21 cellular contexts compared by ENCODE assay signal in the genomic region with DNA sequence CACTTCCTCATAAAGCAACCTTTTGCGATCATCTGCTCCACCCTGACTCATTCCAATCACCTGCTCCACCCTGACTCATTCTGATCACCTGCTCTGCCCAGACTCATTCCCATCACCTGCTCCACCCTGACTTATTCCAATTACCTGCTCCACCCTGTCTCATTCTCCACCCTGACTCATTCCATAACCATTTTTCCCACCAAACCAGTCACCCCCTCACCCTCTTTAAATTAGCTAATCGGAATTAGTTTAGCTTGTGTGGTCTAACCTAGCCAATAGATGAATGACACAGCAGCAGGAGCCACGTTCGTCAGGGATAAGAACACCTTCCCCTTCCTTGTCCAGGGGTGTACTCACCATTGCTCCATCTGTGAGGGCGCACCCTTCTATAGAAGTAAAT.
"Had no signal": no experiment of that assay in that cellular context is flagged by ENCODE, and none has a peak within 500 bp of the region (broad histone marks: within the 10 kb centered on the region; RNA-seq: fewer than 3 reads in every experiment).

No MANE protein-coding gene starts in this region.

- H3K36me3 Mint-ChIP-seq: natural killer cell had no signal

- DNase-seq: activated CD4-positive, alpha-beta T cell treated with anti-CD3 and anti-CD28 coated beads for 48 hours; activated CD8-positive, alpha-beta memory T cell treated with anti-CD3 and anti-CD28 coated beads, Interleukin-2, amount 10 ng/mL, durations not matched to agents 7 days and 5 days; activated CD8-positive, alpha-beta T cell treated with anti-CD3 and anti-CD28 coated beads for 36 hours; activated effector memory CD4-positive, alpha-beta T cell treated with anti-CD3 and anti-CD28 coated beads, Interleukin-2, amount 50 U/mL, for 16 hours; activated naive CD4-positive, alpha-beta T cell treated with anti-CD3 and anti-CD28 coated beads, Interleukin-2, amount 50 U/mL, for 16 hours; activated T-cell treated with anti-CD3 and anti-CD28 coated beads for 4 hours; anterior cingulate cortex; body of pancreas; effector CD4-positive, alpha-beta T cell; heart left ventricle; left ventricle myocardium inferior; midbrain; natural killer cell; ovary; psoas muscle; stimulated activated CD4-positive, alpha-beta T cell treated with anti-CD3 and anti-CD28 coated beads, Interleukin-12 subunit alpha, Interleukin-12 subunit beta, amount 100 ng/mL, for 4 hours; stimulated activated CD4-positive, alpha-beta T cell treated with anti-CD3 and anti-CD28 coated beads, Interleukin-4, amount 100 ng/mL, for 4 hours; stimulated activated naive CD8-positive, alpha-beta T cell treated with anti-CD3 and anti-CD28 coated beads, Interleukin-15, Interleukin-2, amounts not matched to agents 100 U/mL and 50 U/mL, for 24 hours; T-helper 17 cell had no signal

- H3K27me3 ChIP-seq: body of pancreas, ovary, right atrium auricular region had no signal

- H3K4me1 Mint-ChIP-seq: activated CD8-positive, alpha-beta memory T cell treated with anti-CD3 and anti-CD28 coated beads, Interleukin-2, amount 10 ng/mL, durations not matched to agents 7 days and 5 days; natural killer cell; T-helper 17 cell had no signal

- H3K27ac Mint-ChIP-seq: activated CD8-positive, alpha-beta memory T cell treated with anti-CD3 and anti-CD28 coated beads, Interleukin-2, amount 10 ng/mL, durations not matched to agents 7 days and 5 days; activated CD8-positive, alpha-beta T cell treated with anti-CD3 and anti-CD28 coated beads for 36 hours; dendritic cell treated with granulocyte-macrophage colony-stimulating factor and Interleukin-4, amounts not matched to agents 40 ng/mL and 50 ng/mL, for 4 days; natural killer cell; T-helper 17 cell had no signal

- ATAC-seq: activated CD8-positive, alpha-beta memory T cell treated with anti-CD3 and anti-CD28 coated beads, Interleukin-2, amount 10 ng/mL, durations not matched to agents 7 days and 5 days; activated CD8-positive, alpha-beta T cell treated with anti-CD3 and anti-CD28 coated beads for 36 hours; body of pancreas; heart left ventricle; natural killer cell; psoas muscle; stimulated activated naive CD8-positive, alpha-beta T cell treated with anti-CD3 and anti-CD28 coated beads, Interleukin-15, Interleukin-2, amounts not matched to agents 100 U/mL and 50 U/mL, for 24 hours; T-helper 17 cell had no signal

- H3K27ac ChIP-seq: body of pancreas, heart left ventricle, left ventricle myocardium inferior, ovary, psoas muscle, right atrium auricular region had no signal

- H3K4me3 ChIP-seq: body of pancreas, heart left ventricle, left ventricle myocardium inferior, ovary, psoas muscle, right atrium auricular region had no signal

- H3K27me3 Mint-ChIP-seq: activated CD8-positive, alpha-beta memory T cell treated with anti-CD3 and anti-CD28 coated beads, Interleukin-2, amount 10 ng/mL, durations not matched to agents 7 days and 5 days; activated CD8-positive, alpha-beta T cell treated with anti-CD3 and anti-CD28 coated beads for 36 hours; dendritic cell treated with granulocyte-macrophage colony-stimulating factor and Interleukin-4, amounts not matched to agents 40 ng/mL and 50 ng/mL, for 4 days; T-helper 17 cell had no signal

- H3K36me3 ChIP-seq: heart left ventricle, left ventricle myocardium inferior, ovary, right atrium auricular region had no signal

- H3K4me3 Mint-ChIP-seq: activated CD8-positive, alpha-beta memory T cell treated with anti-CD3 and anti-CD28 coated beads, Interleukin-2, amount 10 ng/mL, durations not matched to agents 7 days and 5 days; activated CD8-positive, alpha-beta T cell treated with anti-CD3 and anti-CD28 coated beads for 36 hours; dendritic cell treated with granulocyte-macrophage colony-stimulating factor and Interleukin-4, amounts not matched to agents 40 ng/mL and 50 ng/mL, for 4 days; natural killer cell; T-helper 17 cell had no signal

- H3K4me1 ChIP-seq: body of pancreas, psoas muscle had no signal

- H3K9me3 ChIP-seq: body of pancreas, ovary, psoas muscle had no signal
